In the genomic region with DNA sequence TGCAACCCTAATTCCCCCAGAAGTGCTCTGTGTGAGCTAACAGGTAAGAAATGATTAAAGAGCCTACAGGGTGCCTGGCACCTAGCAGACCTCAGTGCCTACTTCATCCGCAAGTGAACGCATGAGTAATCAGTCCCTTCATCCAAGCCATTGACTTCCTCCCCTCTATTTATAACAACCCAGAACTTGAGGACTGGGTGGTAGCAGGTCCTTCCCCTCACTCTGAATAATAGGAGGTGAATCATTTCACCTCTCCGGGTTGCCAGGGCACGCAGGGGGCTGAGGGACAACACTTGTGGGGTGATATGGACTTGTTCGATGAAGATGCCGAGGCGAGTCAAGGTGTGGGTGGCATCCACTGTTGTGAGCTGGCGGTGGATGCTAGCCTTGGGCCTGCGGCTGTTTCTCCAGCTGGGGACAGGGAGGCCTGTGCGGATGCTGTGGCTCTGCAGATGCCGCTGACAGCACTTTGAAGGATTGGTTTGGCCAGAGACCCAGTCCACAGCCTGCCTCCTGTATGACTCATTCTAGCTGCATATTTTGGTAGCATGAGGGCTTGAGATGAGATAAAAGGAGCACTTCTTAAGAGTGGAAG, we compare ENCODE assay signal across 9 cellular contexts. TPM values are rescaled to one million over a fixed set of nuclear protein-coding genes. Genes with fewer than 3 reads are reported as not detected.
DNase-seq lines count a peak whose midpoint lies in the region; ATAC-seq, FAIRE-seq and TF ChIP-seq lines count a peak whose summit lies in the region.
"Had no signal": no experiment of that assay in that cellular context is flagged by ENCODE, and none has a peak within 500 bp of the region (broad histone marks: within the 10 kb centered on the region; RNA-seq: fewer than 3 reads in every experiment).

No MANE protein-coding gene starts in this region.

- H3K4me3 ChIP-seq in OCI-LY3 (ENCODE audit: low read length), result peak overlapping the region; percentile 59
- no peak overlapping the region for H3K4me3 ChIP-seq in fibroblast of villous mesenchyme (ENCODE audit: low read depth, low read length)
- no peak overlapping the region for H3K4me3 ChIP-seq in prostate gland

- peaks cover 88% of the 10 kb centered on the region for H3K4me1 ChIP-seq in OCI-LY3 (ENCODE audit: low read length)
- H3K4me1 ChIP-seq in prostate gland (replicated peaks), result peaks cover 15% of the 10 kb centered on the region

- H3K79me2 ChIP-seq in OCI-LY3 (ENCODE audit: low read length), result peaks cover 100% of the 10 kb centered on the region

- peak overlapping the region; percentile 90 for H3K27ac ChIP-seq in OCI-LY3 (ENCODE audit: low read length)
- H3K27ac ChIP-seq in prostate gland, result peak overlapping the region; percentile 70 to 73

- DNase-seq in GDM1 (lab: John Stamatoyannopoulos, UW) (peak; percentile 68), activated T-helper 1 cell treated with Interleukin-2 at 50 U/mL for 16 hours (ENCODE audit: low read depth) (peak; percentile 59), fibroblast of villous mesenchyme (ENCODE audit: low read depth) (peak; percentile 88), prostate gland (ENCODE audit: low spot score) (peak; percentile 65), D721Med (ENCODE audit: insufficient read length, low spot score) (no peak), ecto neural progenitor cell (ENCODE audit: low spot score) (no peak)

- H4K20me1 ChIP-seq in OCI-LY3 (ENCODE audit: insufficient read depth, low read length), result peaks cover 94% of the 10 kb centered on the region

- no peak for TF ChIP-seq CTCF in OCI-LY3 (IDR thresholded peaks at IDR 0.05; ENCODE audit: low read depth, low read length)
- no peak for TF ChIP-seq CTCF in fibroblast of villous mesenchyme (IDR thresholded peaks at IDR 0.05; ENCODE audit: insufficient read depth, low read depth, low read length)
- TF ChIP-seq CTCF in prostate gland (IDR thresholded peaks at IDR 0.05), result no peak
- no peak for TF ChIP-seq CTCF in D721Med (IDR thresholded peaks at IDR 0.05; ENCODE audit: insufficient read depth, missing control alignments)

- WGBS in prostate gland, result 47% methylated on average over 11 of the region's 11 CpGs

- no peak for TF ChIP-seq POLR2A in prostate gland (IDR thresholded peaks at IDR 0.05)

- ATAC-seq in HG02763 (IDR thresholded peaks at IDR 0.05; ENCODE audit: unreplicated experiment), result peak; percentile 31

- H3K27me3 ChIP-seq in OCI-LY3 (ENCODE audit: low read depth, low read length), result no peaks in the 10 kb centered on the region
- no peaks in the 10 kb centered on the region for H3K27me3 ChIP-seq in prostate gland (replicated peaks; ENCODE audit: insufficient read depth)

- intact Hi-C loops in prostate gland (cut with DNase I), result no loop called here

- no peak overlapping the region for H2AFZ ChIP-seq in OCI-LY3 (ENCODE audit: low read depth, low read length)

- H3K9me3 ChIP-seq in OCI-LY3 (ENCODE audit: insufficient read depth, low read length) (no peaks in the 10 kb centered on the region), prostate gland (no peaks in the 10 kb centered on the region)

- peak overlapping the region; percentile 56; the same call in 1 of the 2 replicates for H3K9ac ChIP-seq in OCI-LY3 (ENCODE audit: low read length)

- FAIRE-seq in D721Med (lab: Jason Lieb, UNC), result no peak
- FAIRE-seq: TTC549 had no signal

- H3K36me3 ChIP-seq in OCI-LY3 (replicated peaks; ENCODE audit: low read depth, low read length) (peaks cover 37% of the 10 kb centered on the region), prostate gland (no peaks in the 10 kb centered on the region)

- peak overlapping the region; percentile 82 for H3K4me2 ChIP-seq in OCI-LY3 (ENCODE audit: low read length)

RNA-seq across cellular contexts. Expression of gene SORL1, which starts 12.3 kb away (rescaled TPM):
- total RNA-seq in fibroblast of villous mesenchyme (under 0.01 and 0.43 TPM in 2 replicates), prostate gland (10 to 100 TPM; 77.4 to 97.6 TPM)

Comparison
In these comparisons a context has a peak if more than half of its experiments do, and no peak if none do; other contexts are left out.
1. DNase-seq: peak in GDM1 (single experiment), activated T-helper 1 cell treated with Interleukin-2 at 50 U/mL for 16 hours (single experiment), fibroblast of villous mesenchyme (single experiment) and prostate gland (single experiment); none in D721Med (single experiment) and ecto neural progenitor cell (single experiment).
2. RNA of gene SORL1, which starts 12.3 kb away (total RNA-seq): 77.4 to 97.6 TPM in prostate gland; under 0.01 to 0.43 TPM in fibroblast of villous mesenchyme; every median in the first group is over 10 times any median in the second.